Comparison of ENCODE assay signal across 28 cellular contexts in the genomic region with DNA sequence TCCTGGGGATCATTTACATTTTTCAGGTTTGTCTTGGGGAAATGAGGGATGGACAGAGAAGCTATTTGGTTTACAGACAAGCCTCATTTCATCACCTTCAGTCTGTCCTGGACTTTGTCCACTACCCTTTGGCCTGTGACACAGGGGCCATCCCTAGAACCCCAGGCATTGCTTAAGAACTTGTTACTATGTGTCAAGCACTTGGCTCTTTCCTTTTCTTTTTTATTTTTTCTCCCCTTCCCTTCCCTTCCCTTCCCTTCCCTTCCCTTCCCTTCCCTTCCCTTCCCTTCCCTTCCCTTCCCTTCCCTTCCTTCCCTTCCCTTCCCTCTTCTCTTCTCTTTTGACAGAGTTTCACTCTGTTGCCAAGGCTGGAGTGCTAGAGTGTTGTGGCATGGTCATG.
"Had no signal": no experiment of that assay in that cellular context is flagged by ENCODE, and none has a peak within 500 bp of the region (broad histone marks: within the 10 kb centered on the region; RNA-seq: fewer than 3 reads in every experiment).

No MANE protein-coding gene starts in this region.

- H3K4me3 ChIP-seq: colonic mucosa, coronary artery, dorsolateral prefrontal cortex, esophagus muscularis mucosa, esophagus squamous epithelium, gastrocnemius medialis, gastroesophageal sphincter, heart left ventricle, heart right ventricle had no signal

- H3K27me3 ChIP-seq: colonic mucosa, esophagus squamous epithelium, foreskin keratinocyte, gastrocnemius medialis, heart left ventricle had no signal

- ATAC-seq: effector memory CD8-positive, alpha-beta T cell; esophagus mucosa; foreskin keratinocyte; gastrocnemius medialis; gastroesophageal sphincter; heart left ventricle; heart right ventricle had no signal

- FAIRE-seq: colon, endometrium, endothelial cell of umbilical vein, frontal cortex had no signal

- H3K36me3 ChIP-seq: colonic mucosa, esophagus muscularis mucosa, esophagus squamous epithelium, gastrocnemius medialis, gastroesophageal sphincter, heart left ventricle, heart right ventricle had no signal

- H3K4me1 ChIP-seq: colonic mucosa, esophagus muscularis mucosa, esophagus squamous epithelium, foreskin keratinocyte, gastrocnemius medialis, gastroesophageal sphincter, heart left ventricle, heart right ventricle had no signal

- H3K9me3 ChIP-seq: colonic mucosa, esophagus muscularis mucosa, esophagus squamous epithelium, gastrocnemius medialis, gastroesophageal sphincter, heart right ventricle had no signal

- DNase-seq: colonic mucosa; cortex of kidney; dermis blood vessel endothelial cell; dorsolateral prefrontal cortex; effector CD4-positive, alpha-beta T cell; effector CD8-positive, alpha-beta T cell; effector memory CD4-positive, alpha-beta T cell; effector memory CD8-positive, alpha-beta T cell; endodermal cell; erythroblast; esophagus squamous epithelium; foreskin fibroblast; foreskin keratinocyte; foreskin melanocyte; gastrocnemius medialis; glutamatergic neuron; head of caudate nucleus; heart left ventricle; heart right ventricle had no signal

- H3K27ac ChIP-seq: colonic mucosa, coronary artery, dorsolateral prefrontal cortex, epithelial cell of prostate, esophagus muscularis mucosa, esophagus squamous epithelium, foreskin keratinocyte, gastrocnemius medialis, gastroesophageal sphincter, heart left ventricle, heart right ventricle had no signal
